Comparison of ENCODE assay signal across 9 cellular contexts in genomic region chr17:75571197-75571884, GRCh38. TPM values are rescaled to one million over a fixed set of nuclear protein-coding genes. Genes with fewer than 3 reads are reported as not detected.
DNase-seq lines count a peak whose midpoint lies in the region; ATAC-seq and TF ChIP-seq lines count a peak whose summit lies in the region.
"Had no signal": no experiment of that assay in that cellular context is flagged by ENCODE, and none has a peak within 500 bp of the region (broad histone marks: within the 10 kb centered on the region; RNA-seq: fewer than 3 reads in every experiment).

No MANE protein-coding gene starts in this region.

- peak overlapping the region in 2 of 5 donors; percentile 14 to 85 for H3K27ac ChIP-seq in adrenal gland
- H3K27ac ChIP-seq: SJSA1 had no signal

- intact Hi-C loops in adrenal gland (cut with DNase I) (no loop called here), natural killer cell (cut with micrococcal nuclease) (no loop called here)

- H3K4me1 Mint-ChIP-seq in IgD-negative memory B cell: peaks cover 12 to 15% (median 12%) of the 10 kb centered on the region in 3 donors
- H3K4me1 Mint-ChIP-seq in natural killer cell: no peaks in the 10 kb centered on the region

- ATAC-seq in natural killer cell (peak; percentile 52 to 64 (median 53)), HG03139 (IDR thresholded peaks at IDR 0.05; ENCODE audit: unreplicated experiment) (no peak)

- no peak for TF ChIP-seq CTCF in GM10248 (IDR thresholded peaks at IDR 0.05; ENCODE audit: control extremely low read depth, extremely low read depth, low read depth, missing control alignments)
- no peak for TF ChIP-seq CTCF in adrenal gland (IDR thresholded peaks at IDR 0.05)
- TF ChIP-seq CTCF in natural killer cell (IDR thresholded peaks at IDR 0.05): no peak

- H3K27me3 Mint-ChIP-seq in IgD-negative memory B cell: no peaks in the 10 kb centered on the region
- no peaks in the 10 kb centered on the region for H3K27me3 Mint-ChIP-seq in natural killer cell (ENCODE audit: low read depth in 2 of 2)

- no peaks in the 10 kb centered on the region for H3K9me3 ChIP-seq in adrenal gland (replicated peaks in 1 of 3)
- H3K9me3 ChIP-seq: SJSA1 had no signal

- no peaks in the 10 kb centered on the region for H3K27me3 ChIP-seq in adrenal gland
- H3K27me3 ChIP-seq: SJSA1 had no signal

- H3K4me3 ChIP-seq in adrenal gland: no peak overlapping the region
- H3K4me3 ChIP-seq: SJSA1 had no signal

- H3K4me1 ChIP-seq in adrenal gland (replicated peaks in 1 of 2): no peaks in the 10 kb centered on the region
- H3K4me1 ChIP-seq: SJSA1 had no signal

- peaks cover 12% of the 10 kb centered on the region for H3K36me3 Mint-ChIP-seq in IgD-negative memory B cell
- no peaks in the 10 kb centered on the region for H3K36me3 Mint-ChIP-seq in natural killer cell

- H3K36me3 ChIP-seq in adrenal gland (replicated peaks in 1 of 2): no peaks in the 10 kb centered on the region
- H3K36me3 ChIP-seq: SJSA1 had no signal

- H3K9me3 Mint-ChIP-seq in IgD-negative memory B cell (no peaks in the 10 kb centered on the region), natural killer cell (no peaks in the 10 kb centered on the region)

- no peak for TF ChIP-seq POLR2A in adrenal gland (IDR thresholded peaks at IDR 0.05)

- H3K4me3 Mint-ChIP-seq in IgD-negative memory B cell: peak overlapping the region in 3 of 4 donors; percentile 89 to 91 (median 89)
- no peak overlapping the region for H3K4me3 Mint-ChIP-seq in natural killer cell

- WGBS in adrenal gland, 4 donors: 81 to 95% (median 85%) methylated on average over 4 to 15 of the region's 15 CpGs

- CTCF ChIA-PET in GM10248 (lab: Yijun Ruan, JAX): interaction anchor here (0.9 to 1.9 kb wide), 6 partner anchors 17 to 182 kb away, joined by 3 to 9 read pairs (median 4); partner anchors contain the start of gene SMIM5

- POLR2A ChIA-PET in GM10248 (lab: Yijun Ruan, JAX): interaction anchor here (1.4 kb wide), 1 partner anchor 201 kb away, joined by 3 read pairs; no protein-coding TSS in a partner anchor

- peak overlapping the region; percentile 63 to 99 (median 96) for H3K27ac Mint-ChIP-seq in IgD-negative memory B cell
- peak overlapping the region in 1 of 2 donors; percentile 48 for H3K27ac Mint-ChIP-seq in natural killer cell

- DNase-seq in GM10248 (ENCODE audit: extremely low spot score): peak; percentile 91
- peak in 6 of 7 donors; percentile 45 to 74 (median 58) for DNase-seq in adrenal gland
- DNase-seq in natural killer cell: no peak
- no peak for DNase-seq in NCI-H187 (lab: John Stamatoyannopoulos, UW)
- no peak for DNase-seq in NCI-H345 (lab: John Stamatoyannopoulos, UW)
- DNase-seq in COLO829 (ENCODE audit: low spot score): no peak

RNA-seq across cellular contexts. Expression of gene MYO15B, which starts 16.3 kb away (rescaled TPM):
- polyA plus RNA-seq in IgD-negative memory B cell: 2.4 TPM
- 100 to 1,000 TPM in 1 of 8 donors, 10 to 100 TPM in 7; 20.5 to 128 (median 51.3) TPM for total RNA-seq in adrenal gland
- polyA plus RNA-seq in adrenal gland: 100 to 1,000 TPM in 2 of 3 donors, 1 to 10 TPM in 1; 6.2 to 455 (median 157) TPM
- 100 to 1,000 TPM; 336 to 372 (median 339) TPM for total RNA-seq in natural killer cell

RNA-seq across cellular contexts. Expression of gene LLGL2, which starts 45.8 kb away (rescaled TPM):
- polyA plus RNA-seq in IgD-negative memory B cell (21.8 TPM), adrenal gland (10 to 100 TPM in 2 of 3 donors, 1 to 10 TPM in 1; 1.2 to 90.3 (median 51.4) TPM)
- total RNA-seq in adrenal gland (10 to 100 TPM in 7 of 8 donors, 1 to 10 TPM in 1; 9.9 to 40.5 (median 23.8) TPM), natural killer cell (100 to 1,000 TPM; 229 to 302 (median 244) TPM)

RNA-seq across cellular contexts. Expression of gene TSEN54, which starts 55.0 kb away (rescaled TPM):
- 34.9 TPM for polyA plus RNA-seq in IgD-negative memory B cell
- 10 to 100 TPM; 18.6 to 30.3 (median 25.6) TPM for total RNA-seq in adrenal gland
- polyA plus RNA-seq in adrenal gland: 10 to 100 TPM; 17.9 to 67.8 (median 56.0) TPM
- total RNA-seq in natural killer cell: 100 to 1,000 TPM; 180 to 224 (median 186) TPM

RNA-seq across cellular contexts. Expression of gene CASKIN2, which starts 56.0 kb away (rescaled TPM):
- not detected for polyA plus RNA-seq in IgD-negative memory B cell
- 10 to 100 TPM; 26.6 to 90.8 (median 48.7) TPM for total RNA-seq in adrenal gland
- polyA plus RNA-seq in adrenal gland: 10 to 100 TPM; 10.1 to 43.2 (median 28.3) TPM
- 1 to 10 TPM in 2 of 3 donors, under 1 TPM in 1; 0.49 to 1.8 (median 1.7) TPM for total RNA-seq in natural killer cell

Comparison
In these comparisons a context has a peak if more than half of its experiments do, and no peak if none do; other contexts are left out.
1. DNase-seq: peak in GM10248 (single experiment) and adrenal gland (6 of 7); none in natural killer cell (single experiment), NCI-H187 (0 of 2), NCI-H345 (single experiment) and COLO829 (single experiment).
2. RNA of gene LLGL2, which starts 45.8 kb away (total RNA-seq): 229 to 302 TPM in natural killer cell; 9.9 to 40.5 TPM in adrenal gland; every median in the first group is over 4 times any median in the second.
3. RNA of gene TSEN54, which starts 55.0 kb away (total RNA-seq): 180 to 224 TPM in natural killer cell; 18.6 to 30.3 TPM in adrenal gland; every median in the first group is over 4 times any median in the second.